8 cellular contexts compared by ENCODE assay signal in the genomic region with DNA sequence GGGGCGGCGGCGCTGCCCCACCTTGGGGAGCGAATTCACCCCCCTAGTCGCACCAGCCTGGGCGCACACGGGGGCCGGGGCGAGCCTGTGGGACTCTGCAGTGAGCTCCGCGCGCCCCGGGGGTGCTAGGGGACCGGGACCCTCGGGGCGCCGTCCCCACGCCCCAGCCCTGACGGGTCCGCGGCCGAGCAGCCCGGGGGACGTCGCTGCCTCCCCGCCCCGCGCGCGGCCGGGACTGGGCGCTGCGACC. TPM values are rescaled to one million over a fixed set of nuclear protein-coding genes. Genes with fewer than 3 reads are reported as not detected.
DNase-seq lines count a peak whose midpoint lies in the region; ATAC-seq lines count a peak whose summit lies in the region.

No MANE protein-coding gene starts in this region.

- no peaks in the 10 kb centered on the region for H3K9me3 ChIP-seq in thymus (ENCODE audit: control insufficient read depth)

- no peak for ATAC-seq in HG02870 (IDR thresholded peaks at IDR 0.05; ENCODE audit: unreplicated experiment)
- ATAC-seq in HG03280 (IDR thresholded peaks at IDR 0.05; ENCODE audit: unreplicated experiment), result no peak

- peaks cover 37% of the 10 kb centered on the region for H3K4me1 ChIP-seq in thymus (ENCODE audit: control insufficient read depth, insufficient read depth, low read length)

- peak; percentile 21 for DNase-seq in activated CD8-positive, alpha-beta memory T cell treated with anti-CD3 and anti-CD28 coated beads, Interleukin-2, amount 50 U/mL, for 4 hours
- DNase-seq in activated CD8-positive, alpha-beta memory T cell treated with anti-CD3 and anti-CD28 coated beads for 24 hours, result no peak
- DNase-seq in activated naive CD4-positive, alpha-beta T cell treated with anti-CD3 and anti-CD28 coated beads, Interleukin-2, amount 50 U/mL, for 16 hours, result peak; percentile 11
- no peak for DNase-seq in pons (ENCODE audit: low spot score)

- no peaks in the 10 kb centered on the region for H3K36me3 ChIP-seq in thymus (ENCODE audit: control insufficient read depth, insufficient read depth)

- H3K27me3 ChIP-seq in layer of hippocampus (ENCODE audit: control insufficient read depth, insufficient read depth, low read length) (no peaks in the 10 kb centered on the region), thymus (ENCODE audit: control insufficient read depth, insufficient read depth) (no peaks in the 10 kb centered on the region)

- H3K4me3 ChIP-seq in thymus (ENCODE audit: low read length), result peak overlapping the region; percentile 91

- under 1% methylated on average over 33 of the region's 33 CpGs for WGBS in thymus

- H3K27ac ChIP-seq in layer of hippocampus (ENCODE audit: low read depth, low read length) (peak overlapping the region; percentile 87), thymus (ENCODE audit: low read depth) (no peak overlapping the region)

RNA-seq across cellular contexts. Expression of gene RCAN1, which starts 0.5 kb away (rescaled TPM):
- polyA plus RNA-seq in thymus, result 41.7 TPM

RNA-seq across cellular contexts. Expression of gene CLIC6, which starts 54.4 kb away (rescaled TPM):
- polyA plus RNA-seq in thymus, result 22.6 TPM

Comparison
In these comparisons a context has a peak if more than half of its experiments do, and no peak if none do; other contexts are left out.
1. DNase-seq: peak in activated CD8-positive, alpha-beta memory T cell treated with anti-CD3 and anti-CD28 coated beads, Interleukin-2, amount 50 U/mL, for 4 hours (single experiment) and activated naive CD4-positive, alpha-beta T cell treated with anti-CD3 and anti-CD28 coated beads, Interleukin-2, amount 50 U/mL, for 16 hours (single experiment); none in activated CD8-positive, alpha-beta memory T cell treated with anti-CD3 and anti-CD28 coated beads for 24 hours (single experiment) and pons (single experiment).